ENCODE assay signal across 10 cellular contexts in the genomic region with DNA sequence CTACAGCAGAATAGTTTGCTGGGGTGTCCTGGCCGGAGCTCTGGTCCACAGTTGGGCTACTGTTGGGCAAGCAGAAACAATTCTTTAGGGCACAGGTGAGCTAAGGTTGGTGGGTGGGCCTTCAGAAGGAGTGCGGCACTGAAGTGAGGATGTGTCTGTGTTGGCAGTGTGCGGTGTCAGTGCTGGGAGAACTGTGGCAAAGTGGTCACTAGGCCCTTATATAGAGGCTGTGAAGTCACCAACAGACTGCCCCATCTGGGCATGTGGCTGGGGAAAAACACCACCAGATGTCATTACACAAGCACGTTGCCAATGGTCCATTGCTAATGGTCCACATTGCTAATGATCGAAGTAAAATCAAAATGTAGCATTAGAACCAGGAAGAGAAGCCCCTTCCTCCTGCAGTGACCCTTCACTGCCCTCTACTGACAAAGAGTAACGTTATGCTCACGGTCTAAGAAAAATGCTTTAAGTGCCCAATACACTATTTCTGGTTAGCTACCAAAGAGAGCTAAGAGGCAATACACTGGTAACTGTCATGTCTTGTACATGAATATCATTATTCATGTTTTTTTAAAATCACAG. TPM values are rescaled to one million over a fixed set of nuclear protein-coding genes. Genes with fewer than 3 reads are reported as not detected.
DNase-seq lines count a peak whose midpoint lies in the region; ATAC-seq and TF ChIP-seq lines count a peak whose summit lies in the region.
"Had no signal": no experiment of that assay in that cellular context is flagged by ENCODE, and none has a peak within 500 bp of the region (broad histone marks: within the 10 kb centered on the region; RNA-seq: fewer than 3 reads in every experiment).

No MANE protein-coding gene starts in this region.

- no peaks in the 10 kb centered on the region for H3K27me3 ChIP-seq in RWPE2 (ENCODE audit: insufficient read depth, poor library complexity, severe bottlenecking)
- no peaks in the 10 kb centered on the region for H3K27me3 ChIP-seq in heart right ventricle

- TF ChIP-seq CTCF in RWPE2 (IDR thresholded peaks at IDR 0.05; ENCODE audit: poor library complexity, severe bottlenecking) (peak; percentile 31), heart right ventricle (IDR thresholded peaks at IDR 0.05) (peak in 3 of 9 donors; percentile 7 to 37 (median 15))

- H3K36me3 ChIP-seq in RWPE2 (ENCODE audit: low read depth) (no peaks in the 10 kb centered on the region), heart right ventricle (no peaks in the 10 kb centered on the region)

- intact Hi-C loops in heart right ventricle (cut with DNase I) = no loop called here

- H3K4me1 ChIP-seq in RWPE2 (ENCODE audit: insufficient read depth, poor library complexity, severe bottlenecking) (no peaks in the 10 kb centered on the region), heart right ventricle (no peaks in the 10 kb centered on the region)

- peak; percentile 10 for DNase-seq in DMS53 treated with DMSO at 0.1 percent for 48 hours (lab: John Stamatoyannopoulos, UW; ENCODE audit: unreplicated experiment)
- no peak for DNase-seq in RWPE2 (ENCODE audit: low spot score)
- DNase-seq in kidney tubule cell (ENCODE audit: low spot score) = peak; percentile 20
- DNase-seq in effector CD8-positive, alpha-beta T cell (lab: John Stamatoyannopoulos, UW) = no peak
- no peak for DNase-seq in heart right ventricle
- DNase-seq: activated naive CD4-positive, alpha-beta T cell treated with anti-CD3 and anti-CD28 coated beads for 36 hours had no signal

- H3K4me3 ChIP-seq in RWPE2 (ENCODE audit: severe bottlenecking) (no peak overlapping the region), heart right ventricle (no peak overlapping the region)

- ATAC-seq in HG03103 (IDR thresholded peaks at IDR 0.05; ENCODE audit: low read depth, unreplicated experiment) = peak; percentile 63
- ATAC-seq in RWPE2 (ENCODE audit: low read depth) = no peak
- ATAC-seq in GM18870 (IDR thresholded peaks at IDR 0.05; ENCODE audit: unreplicated experiment) = no peak
- ATAC-seq in heart right ventricle = no peak
- ATAC-seq in HG03159 (IDR thresholded peaks at IDR 0.05; ENCODE audit: unreplicated experiment) = no peak

- H3K9me3 ChIP-seq in RWPE2 (ENCODE audit: severe bottlenecking) (no peaks in the 10 kb centered on the region), heart right ventricle (peaks cover 0 to 11% (median 0%) of the 10 kb centered on the region in 11 donors)

- WGBS in heart right ventricle, 2 donors = 49% methylated on average over 7 of the region's 7 CpGs

- H3K27ac ChIP-seq in RWPE2 (ENCODE audit: poor library complexity, severe bottlenecking) (no peak overlapping the region), heart right ventricle (no peak overlapping the region)

RNA-seq across cellular contexts. Expression of gene SCN1A, which starts 21.3 kb away (rescaled TPM):
- total RNA-seq in heart right ventricle = 1 to 10 TPM in 1 of 10 donors, under 1 TPM in 9; 0.11 to 1.3 (median 0.47) TPM
- polyA plus RNA-seq in heart right ventricle = under 1 TPM in 1 of 2 donors, not detected in 1; 0.22 TPM
- total RNA-seq: activated naive CD4-positive, alpha-beta T cell treated with anti-CD3 and anti-CD28 coated beads for 36 hours; liver had no signal

Comparison
In these comparisons a context has a peak if more than half of its experiments do, and no peak if none do; other contexts are left out.
1. DNase-seq: peak in DMS53 treated with DMSO at 0.1 percent for 48 hours (single experiment) and kidney tubule cell (single experiment); none in RWPE2 (single experiment), effector CD8-positive, alpha-beta T cell (single experiment) and heart right ventricle (0 of 2).